ENCODE assay signal across 22 cellular contexts in genomic region chr6:104087765-104088164, GRCh38.
A peak's percentile ranks its signal among the peaks of the same experiment; 100 is the strongest.
DNase-seq lines count a peak whose midpoint lies in the region; ATAC-seq and TF ChIP-seq lines count a peak whose summit lies in the region.
"Had no signal": no experiment of that assay in that cellular context is flagged by ENCODE, and none has a peak within 500 bp of the region (broad histone marks: within the 10 kb centered on the region; RNA-seq: fewer than 3 reads in every experiment).

No MANE protein-coding gene starts in this region.

- in situ Hi-C loops in GM13977 (cut with MboI; ENCODE audit: low pct_unique_long_range_greater_than_20kb, low sequenced_read_pairs, unreplicated experiment) = no loop called here

- ATAC-seq in GM18858 (IDR thresholded peaks at IDR 0.05; ENCODE audit: unreplicated experiment) (peak; percentile 78), GM21786 (IDR thresholded peaks at IDR 0.05; ENCODE audit: unreplicated experiment) (peak; percentile 79), HG03354 (IDR thresholded peaks at IDR 0.05; ENCODE audit: poor library complexity, severe bottlenecking, unreplicated experiment) (peak; percentile 74)
- ATAC-seq: PC-3, SK-N-SH treated with all-trans-retinoic acid at 6 μM for 48 hours, T-cell had no signal

- DNase-seq in superior temporal gyrus (ENCODE audit: extremely low spot score) = no peak
- no peak for DNase-seq in GM13977 (ENCODE audit: low spot score)
- DNase-seq in OCI-M2 (lab: John Stamatoyannopoulos, UW; ENCODE audit: unreplicated experiment) = no peak
- no peak for DNase-seq in activated CD8-positive, alpha-beta memory T cell treated with anti-CD3 and anti-CD28 coated beads for 24 hours
- DNase-seq: ACHN; C1 segment of cervical spinal cord; CD8-positive, alpha-beta memory T cell; H7; HFFc6; MM.1S; NCI-H1694 treated with DMSO at 0.1 percent for 48 hours; NCI-H226; NCI-H524; NCI-H82; PC-3; RPMI8226; SIG-M5; T-cell had no signal

- TF ChIP-seq CTCF in GM13977 (IDR thresholded peaks at IDR 0.05; ENCODE audit: extremely low read depth, insufficient read depth, missing control alignments) = no peak
